Comparison of ENCODE assay signal across 1 cellular context in the genomic region with DNA sequence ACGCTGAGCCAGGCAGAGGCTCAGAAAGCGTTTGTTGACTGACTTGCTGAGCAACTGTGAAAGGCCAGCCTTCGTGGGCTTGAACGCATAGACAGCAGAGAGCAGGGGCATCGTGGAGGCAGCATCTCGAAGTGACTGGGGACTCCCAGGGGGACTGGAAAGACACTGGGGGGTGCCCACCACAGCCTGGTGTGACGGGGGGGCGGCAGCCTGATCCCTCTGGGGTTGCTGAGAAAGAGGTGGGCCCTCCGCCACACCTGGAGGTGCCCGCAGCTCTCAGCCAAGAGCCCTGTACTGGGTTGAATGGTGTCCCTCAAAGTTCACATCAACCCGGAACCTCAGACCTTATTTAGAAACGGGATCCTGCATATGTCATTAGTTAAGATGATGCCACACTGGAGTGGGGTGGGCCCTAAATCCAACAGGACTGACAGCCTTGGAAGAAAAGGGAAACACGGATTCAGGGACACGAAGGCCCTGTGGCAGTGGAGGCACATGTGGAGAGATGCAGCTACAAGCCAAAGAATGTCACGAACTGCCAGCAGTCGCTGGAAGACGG.
TF ChIP-seq lines count a peak whose summit lies in the region.

No MANE protein-coding gene starts in this region.

TF ChIP-seq in IMR-90, 13 proteins besides CTCF, POLR2A, EP300 and RAD21 (continued from another document):
- TF ChIP-seq ELK1 (IDR thresholded peaks at IDR 0.05; ENCODE audit: borderline replicate concordance, low read depth, low read length) = peak; percentile 63; the same call in 1 of the 2 replicates
- TF ChIP-seq FOS (IDR thresholded peaks at IDR 0.05; ENCODE audit: low read depth, low read length) = no peak
